Comparison of ENCODE assay signal across 9 cellular contexts in the genomic region with DNA sequence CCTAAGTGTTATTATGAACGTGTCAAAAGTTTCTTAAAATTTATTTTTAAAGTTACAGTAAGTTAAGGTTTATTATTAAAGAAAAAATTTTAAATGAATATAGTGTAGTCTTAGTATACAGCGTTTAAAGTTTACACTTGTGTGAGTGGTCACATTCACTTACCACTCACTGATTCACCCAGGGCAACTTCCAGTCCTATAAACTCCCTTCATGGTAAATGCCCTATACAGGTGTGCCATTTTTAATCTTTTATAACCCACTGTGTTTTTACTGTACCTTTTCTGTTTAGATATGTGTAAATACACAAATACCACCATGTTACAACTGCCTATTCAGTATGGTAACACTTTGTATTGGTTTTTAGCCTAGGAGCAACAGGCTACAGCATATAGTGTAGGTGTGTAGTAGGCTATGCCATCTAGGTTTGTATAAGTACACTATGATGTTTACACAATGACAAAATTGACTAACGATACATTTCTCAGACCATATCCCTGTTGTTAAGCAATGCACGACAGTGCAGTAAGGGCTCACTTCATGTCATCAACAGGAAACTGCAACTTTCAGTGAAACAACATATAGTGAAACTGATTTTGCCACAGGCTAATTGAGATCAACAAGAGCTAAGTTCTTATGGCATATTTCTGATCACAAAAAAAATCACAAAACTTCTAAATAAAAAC.
DNase-seq lines count a peak whose midpoint lies in the region; ATAC-seq and TF ChIP-seq lines count a peak whose summit lies in the region.
"Had no signal": no experiment of that assay in that cellular context is flagged by ENCODE, and none has a peak within 500 bp of the region (broad histone marks: within the 10 kb centered on the region; RNA-seq: fewer than 3 reads in every experiment).

No MANE protein-coding gene starts in this region.

- peak; percentile 61 for ATAC-seq in GM19467 (IDR thresholded peaks at IDR 0.05; ENCODE audit: unreplicated experiment)
- ATAC-seq in HG03196 (IDR thresholded peaks at IDR 0.05; ENCODE audit: unreplicated experiment): peak; percentile 76
- peak; percentile 44 for ATAC-seq in esophagus mucosa
- no peak for ATAC-seq in lower lobe of right lung

- no peaks in the 10 kb centered on the region for H3K9me3 ChIP-seq in lower lobe of right lung

- no peaks in the 10 kb centered on the region for H3K4me1 ChIP-seq in lower lobe of right lung

- H3K36me3 ChIP-seq in lower lobe of right lung: no peaks in the 10 kb centered on the region

- H3K4me3 ChIP-seq in GM12865 (ENCODE audit: low read depth, low read length) (no peak overlapping the region), lower lobe of right lung (no peak overlapping the region)

- H3K27me3 ChIP-seq in lower lobe of right lung (ENCODE audit: low read depth): no peaks in the 10 kb centered on the region

- no peak for TF ChIP-seq CTCF in GM12865 (IDR thresholded peaks at IDR 0.05; ENCODE audit: insufficient read depth, low read depth, low read length, missing control alignments)
- no peak for TF ChIP-seq CTCF in lower lobe of right lung (IDR thresholded peaks at IDR 0.05)

- intact Hi-C loops in lower lobe of right lung (cut with DNase I): no loop called here

- H3K27ac ChIP-seq in lower lobe of right lung: no peak overlapping the region

- peak; percentile 86 for DNase-seq in GM12865 (ENCODE audit: low read depth)
- no peak for DNase-seq in HuH-7 (ENCODE audit: low spot score)
- DNase-seq in NCI-H2081 (lab: John Stamatoyannopoulos, UW): no peak
- DNase-seq in A172 (ENCODE audit: low spot score): no peak
- DNase-seq in lower lobe of right lung: no peak
- DNase-seq: NCI-H2029 treated with DMSO at 0.1 percent for 48 hours had no signal

Comparison
In these comparisons a context has a peak if more than half of its experiments do, and no peak if none do; other contexts are left out.
1. ATAC-seq: peak in GM19467 (single experiment), HG03196 (single experiment) and esophagus mucosa (single experiment); none in lower lobe of right lung (0 of 2).